22 cellular contexts compared by ENCODE assay signal in the genomic region with DNA sequence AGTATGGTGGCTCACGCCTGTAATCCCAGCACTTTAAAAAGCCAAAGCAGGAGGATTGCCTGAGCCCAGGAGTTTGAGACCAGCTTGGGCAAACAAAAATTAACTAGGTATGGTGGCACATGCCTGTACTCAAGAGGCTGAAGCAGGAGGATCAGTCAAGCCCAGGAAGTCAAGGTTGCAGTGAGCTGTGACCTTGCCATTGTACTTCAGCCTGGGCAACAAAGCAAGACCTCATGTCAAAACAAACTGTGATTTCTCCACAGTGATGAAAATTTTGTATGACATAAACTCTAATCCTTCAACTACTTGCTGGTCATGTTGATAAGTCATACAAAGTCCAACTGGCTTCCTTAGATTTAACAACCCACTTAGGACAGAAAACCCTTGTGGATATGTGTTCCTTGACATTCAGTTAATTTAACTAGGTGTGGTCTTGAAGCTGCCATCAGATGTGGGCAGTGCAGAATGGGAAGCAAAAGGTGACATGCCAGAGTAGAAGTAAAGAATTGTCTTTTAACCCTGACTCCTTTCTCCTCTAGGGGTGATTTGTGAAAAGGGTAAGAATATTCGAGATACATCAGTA.
A peak's percentile ranks its signal among the peaks of the same experiment; 100 is the strongest.
DNase-seq lines count a peak whose midpoint lies in the region; ATAC-seq and TF ChIP-seq lines count a peak whose summit lies in the region.
"Had no signal": no experiment of that assay in that cellular context is flagged by ENCODE, and none has a peak within 500 bp of the region (broad histone marks: within the 10 kb centered on the region; RNA-seq: fewer than 3 reads in every experiment).

No MANE protein-coding gene starts in this region.

- no TSS peak for BruUV-seq in OCI-LY7 (replicated peaks; lab: Mats Ljungman, UMichigan)

- H3K9me2 ChIP-seq in OCI-LY7 (ENCODE audit: insufficient read depth, low read length), result no peaks in the 10 kb centered on the region

- peaks cover 13 to 35% (median 26%) of the 10 kb centered on the region in 10 experiments for H3K4me1 ChIP-seq in BLaER1 treated with 17β-estradiol and CSF1 and Interleukin-3, amounts not matched to agents 10 nM and 100 nM
- peaks cover 17% of the 10 kb centered on the region for H3K4me1 ChIP-seq in OCI-LY7 (ENCODE audit: insufficient read depth, low read length, poor library complexity, severe bottlenecking)
- no peaks in the 10 kb centered on the region for H3K4me1 ChIP-seq in mucosa of descending colon (ENCODE audit: low read depth)
- H3K4me1 ChIP-seq: SJSA1 had no signal

- H3K27ac ChIP-seq in BLaER1 treated with 17β-estradiol and CSF1 and Interleukin-3, amounts not matched to agents 10 nM and 100 nM, result no peak overlapping the region
- peak overlapping the region; percentile 47 for H3K27ac ChIP-seq in OCI-LY7 (ENCODE audit: low read depth, low read length, poor library complexity, severe bottlenecking)
- H3K27ac ChIP-seq: Peyer's patch, SJSA1 had no signal

- intact Hi-C loops in OCI-LY7 (cut with micrococcal nuclease; ENCODE audit: unreplicated experiment), result no loop called here
- intact Hi-C loops in mucosa of descending colon (cut with DNase I, micrococcal nuclease), result no loop called here

- DNase-seq in OCI-LY7 (ENCODE audit: low spot score) (peak; percentile 46), epithelial cell of proximal tubule (ENCODE audit: low read depth) (peak; percentile 64), mucosa of descending colon (no peak), NCI-H146 (lab: John Stamatoyannopoulos, UW) (no peak)
- DNase-seq: CD4-positive, CD25-positive, alpha-beta regulatory T cell; COR-L47; DMS 273 treated with DMSO at 0.1 percent for 48 hours; KBM-7; NCI-H1092 treated with DMSO at 0.1 percent for 48 hours; NCI-H1436 treated with DMSO at 0.1 percent for 48 hours; NCI-H2029; NCI-H2171; NCI-H345; NCI-H524; NCI-H774; NK-92 treated with Interleukin-12 subunit alpha and Interleukin-12 subunit beta, amount 100 ng/mL, for 24 hours; Peyer's patch had no signal

- peak; percentile 59 for ATAC-seq in mucosa of descending colon
- no peak for ATAC-seq in GM18870 (IDR thresholded peaks at IDR 0.05; ENCODE audit: unreplicated experiment)
- no peak for ATAC-seq in GM19455 (IDR thresholded peaks at IDR 0.05; ENCODE audit: unreplicated experiment)
- ATAC-seq in activated CD4-positive, CD25-positive, alpha-beta regulatory T cell treated with anti-CD3 and anti-CD28 coated beads, Interleukin-2, amount 50 U/mL, for 24 hours, result no peak

- H3K4me2 ChIP-seq in BLaER1 treated with 17β-estradiol and CSF1 and Interleukin-3, amounts not matched to agents 10 nM and 100 nM, result peak overlapping the region in 7 of 11 experiments; percentile 2 to 56 (median 26); a peak in 11 of 22 replicates
- H3K4me2 ChIP-seq in OCI-LY7 (ENCODE audit: low read length), result peak overlapping the region; percentile 40

- H3K36me3 ChIP-seq in BLaER1 treated with 17β-estradiol and CSF1 and Interleukin-3, amounts not matched to agents 10 nM and 100 nM, result peaks cover 0 to 11% (median 0%) of the 10 kb centered on the region in 11 experiments; a peak in 1 of 22 replicates
- H3K36me3 ChIP-seq in OCI-LY7 (ENCODE audit: insufficient read depth, low read length) (no peaks in the 10 kb centered on the region), mucosa of descending colon (ENCODE audit: low read depth) (no peaks in the 10 kb centered on the region)
- H3K36me3 ChIP-seq: Peyer's patch, SJSA1 had no signal

- no peak overlapping the region for H3K4me3 ChIP-seq in BLaER1 treated with 17β-estradiol and CSF1 and Interleukin-3, amounts not matched to agents 10 nM and 100 nM
- no peak overlapping the region for H3K4me3 ChIP-seq in OCI-LY7 (ENCODE audit: low read depth, low read length, poor library complexity, severe bottlenecking)
- H3K4me3 ChIP-seq in epithelial cell of proximal tubule (ENCODE audit: low read depth, low read length), result no peak overlapping the region
- H3K4me3 ChIP-seq in mucosa of descending colon, result no peak overlapping the region
- H3K4me3 ChIP-seq: Peyer's patch, SJSA1 had no signal

- H3K27me3 ChIP-seq in BLaER1 treated with 17β-estradiol and CSF1 and Interleukin-3, amounts not matched to agents 10 nM and 100 nM, result no peaks in the 10 kb centered on the region
- H3K27me3 ChIP-seq: Peyer's patch, SJSA1 had no signal

- POLR2A ChIA-PET in OCI-LY7 (lab: Charles Lee), result no interaction called here

- no peaks in the 10 kb centered on the region for H3K79me2 ChIP-seq in OCI-LY7 (ENCODE audit: insufficient read depth, low read depth, low read length)

- H3K9me3 ChIP-seq in BLaER1 treated with 17β-estradiol and CSF1 and Interleukin-3, amounts not matched to agents 10 nM and 100 nM (replicated peaks in 1 of 11), result peaks cover 0 to 18% (median 7%) of the 10 kb centered on the region in 11 experiments; a peak in 7 of 22 replicates
- no peaks in the 10 kb centered on the region for H3K9me3 ChIP-seq in OCI-LY7 (ENCODE audit: low read length)
- H3K9me3 ChIP-seq in mucosa of descending colon, result no peaks in the 10 kb centered on the region
- H3K9me3 ChIP-seq: Peyer's patch, SJSA1 had no signal

- CTCF ChIA-PET in OCI-LY7 (lab: Charles Lee; ENCODE audit: unreplicated experiment), result no interaction called here

- no peak for TF ChIP-seq CTCF in OCI-LY7 (conservative IDR thresholded peaks at IDR 0.05; ENCODE audit: low read length)
- TF ChIP-seq CTCF in epithelial cell of proximal tubule (conservative IDR thresholded peaks at IDR 0.05; ENCODE audit: low read depth, low read length), result no peak
- TF ChIP-seq CTCF in mucosa of descending colon (IDR thresholded peaks at IDR 0.05), result no peak

- H4K20me1 ChIP-seq in BLaER1 treated with 17β-estradiol and CSF1 and Interleukin-3, amounts not matched to agents 10 nM and 100 nM, result peaks cover 0 to 10% (median 0%) of the 10 kb centered on the region in 11 experiments; a peak in 3 of 22 replicates
- H4K20me1 ChIP-seq in OCI-LY7 (ENCODE audit: insufficient read depth, low read length), result no peaks in the 10 kb centered on the region

- no peak overlapping the region for H3K9ac ChIP-seq in BLaER1 treated with 17β-estradiol and CSF1 and Interleukin-3, amounts not matched to agents 10 nM and 100 nM

- 0 out of 2 replicates have a peak overlapping the region, but pooled peaks have one; percentile 12 for H2AFZ ChIP-seq in OCI-LY7 (ENCODE audit: low read length)

Comparison
In these comparisons a context has a peak if more than half of its experiments do, and no peak if none do; other contexts are left out.
1. DNase-seq: peak in OCI-LY7 (single experiment) and epithelial cell of proximal tubule (single experiment); none in mucosa of descending colon (0 of 3) and NCI-H146 (single experiment).